ENCODE assay signal across 18 cellular contexts in genomic region chr20:40294747-40295146, GRCh38.
"Had no signal": no experiment of that assay in that cellular context is flagged by ENCODE, and none has a peak within 500 bp of the region (broad histone marks: within the 10 kb centered on the region; RNA-seq: fewer than 3 reads in every experiment).

No MANE protein-coding gene starts in this region.

- H3K36me3 Mint-ChIP-seq: activated naive CD8-positive, alpha-beta T cell treated with anti-CD3 and anti-CD28 coated beads, Interleukin-2, amount 10 ng/mL, durations not matched to agents 7 days and 5 days; brain; WTC11 had no signal

- H3K4me3 ChIP-seq: dorsolateral prefrontal cortex, transverse colon had no signal

- H3K36me3 ChIP-seq: transverse colon had no signal

- FAIRE-seq: kidney, urothelium cell line had no signal

- H3K27ac ChIP-seq: epithelial cell of prostate, transverse colon had no signal

- H3K27me3 ChIP-seq: dorsolateral prefrontal cortex, transverse colon had no signal

- H3K27ac Mint-ChIP-seq: activated naive CD8-positive, alpha-beta T cell treated with anti-CD3 and anti-CD28 coated beads, Interleukin-2, amount 10 ng/mL, durations not matched to agents 7 days and 5 days; T-helper 1 cell treated with Interleukin-12 subunit alpha and Interleukin-12 subunit beta and Interleukin-4 antibody, amounts not matched to agents 30 μg/mL and 1 μg/mL, for 36 hours; WTC11 had no signal

- ATAC-seq: activated T-cell treated with anti-CD3 and anti-CD28 coated beads, Interleukin-2, amount 50 U/mL, for 4 hours; stimulated activated naive CD8-positive, alpha-beta T cell treated with anti-CD3 and anti-CD28 coated beads, Interleukin-15, Interleukin-2, amounts not matched to agents 100 U/mL and 50 U/mL, for 24 hours; WTC11 had no signal

- H3K9me3 Mint-ChIP-seq: activated naive CD8-positive, alpha-beta T cell treated with anti-CD3 and anti-CD28 coated beads, Interleukin-2, amount 10 ng/mL, durations not matched to agents 7 days and 5 days; activated T-cell treated with anti-CD3 and anti-CD28 coated beads, Interleukin-2, amount 50 U/mL, for 4 hours; nephron progenitor cell; T-helper 1 cell treated with Interleukin-12 subunit alpha and Interleukin-12 subunit beta and Interleukin-4 antibody, amounts not matched to agents 30 μg/mL and 1 μg/mL, for 36 hours; WTC11 had no signal

- DNase-seq: activated CD8-positive, alpha-beta memory T cell treated with anti-CD3 and anti-CD28 coated beads, Interleukin-2, amount 50 U/mL, for 48 hours; activated naive CD4-positive, alpha-beta T cell treated with Interleukin-2 at 50 U/mL for 16 hours; activated naive CD8-positive, alpha-beta T cell treated with anti-CD3 and anti-CD28 coated beads, Interleukin-2, amount 10 ng/mL, durations not matched to agents 7 days and 5 days; activated T-cell treated with anti-CD3 and anti-CD28 coated beads, Interleukin-2, amount 50 U/mL, for 4 hours; amygdala; dorsolateral prefrontal cortex; kidney; nephron progenitor cell; nucleus accumbens; stimulated activated CD4-positive, alpha-beta T cell treated with anti-CD3 and anti-CD28 coated beads, Interleukin-4, amount 100 ng/mL, for 4 hours; stimulated activated naive CD8-positive, alpha-beta T cell treated with anti-CD3 and anti-CD28 coated beads, Interleukin-15, Interleukin-2, amounts not matched to agents 100 U/mL and 50 U/mL, for 24 hours; T1000; transverse colon had no signal

- H3K4me1 Mint-ChIP-seq: activated naive CD8-positive, alpha-beta T cell treated with anti-CD3 and anti-CD28 coated beads, Interleukin-2, amount 10 ng/mL, durations not matched to agents 7 days and 5 days had no signal

- H3K4me3 Mint-ChIP-seq: activated naive CD8-positive, alpha-beta T cell treated with anti-CD3 and anti-CD28 coated beads, Interleukin-2, amount 10 ng/mL, durations not matched to agents 7 days and 5 days; activated T-cell treated with anti-CD3 and anti-CD28 coated beads, Interleukin-2, amount 50 U/mL, for 4 hours; nephron progenitor cell; T-helper 1 cell treated with Interleukin-12 subunit alpha and Interleukin-12 subunit beta and Interleukin-4 antibody, amounts not matched to agents 30 μg/mL and 1 μg/mL, for 36 hours; WTC11 had no signal

- H3K9me3 ChIP-seq: transverse colon had no signal

- H3K4me1 ChIP-seq: transverse colon had no signal
